Comparison of ENCODE assay signal across 1 cellular context in genomic region chr20:15158438-15158990, GRCh38.
TF ChIP-seq lines count a peak whose summit lies in the region.

No MANE protein-coding gene starts in this region.

TF ChIP-seq in HepG2, 621 proteins besides CTCF, POLR2A, EP300 and RAD21 (continued from another document):
- no peak for TF ChIP-seq MTF2 (CRISPR knock-in tag; IDR thresholded peaks at IDR 0.05; ENCODE audit: borderline replicate concordance)
- TF ChIP-seq ZBTB49 (CRISPR knock-in tag; IDR thresholded peaks at IDR 0.05; ENCODE audit: borderline replicate concordance): no peak
- TF ChIP-seq REL (CRISPR knock-in tag; conservative IDR thresholded peaks at IDR 0.05): no peak
- 0 out of 2 replicates have a peak, but pooled peaks have one; percentile 15 for TF ChIP-seq GATAD1 (CRISPR knock-in tag; IDR thresholded peaks at IDR 0.05)
- TF ChIP-seq ZNF367 (CRISPR knock-in tag; IDR thresholded peaks at IDR 0.05; ENCODE audit: borderline replicate concordance): no peak
- TF ChIP-seq KDM2A (CRISPR knock-in tag; IDR thresholded peaks at IDR 0.05; ENCODE audit: borderline replicate concordance, low read depth): no peak
- TF ChIP-seq, protein P1, sequence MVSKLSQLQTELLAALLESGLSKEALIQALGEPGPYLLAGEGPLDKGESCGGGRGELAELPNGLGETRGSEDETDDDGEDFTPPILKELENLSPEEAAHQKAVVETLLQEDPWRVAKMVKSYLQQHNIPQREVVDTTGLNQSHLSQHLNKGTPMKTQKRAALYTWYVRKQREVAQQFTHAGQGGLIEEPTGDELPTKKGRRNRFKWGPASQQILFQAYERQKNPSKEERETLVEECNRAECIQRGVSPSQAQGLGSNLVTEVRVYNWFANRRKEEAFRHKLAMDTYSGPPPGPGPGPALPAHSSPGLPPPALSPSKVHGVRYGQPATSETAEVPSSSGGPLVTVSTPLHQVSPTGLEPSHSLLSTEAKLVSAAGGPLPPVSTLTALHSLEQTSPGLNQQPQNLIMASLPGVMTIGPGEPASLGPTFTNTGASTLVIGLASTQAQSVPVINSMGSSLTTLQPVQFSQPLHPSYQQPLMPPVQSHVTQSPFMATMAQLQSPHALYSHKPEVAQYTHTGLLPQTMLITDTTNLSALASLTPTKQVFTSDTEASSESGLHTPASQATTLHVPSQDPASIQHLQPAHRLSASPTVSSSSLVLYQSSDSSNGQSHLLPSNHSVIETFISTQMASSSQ (IDR thresholded peaks at IDR 0.05; ENCODE audit: low read depth): 0 out of 2 replicates have a peak, but pooled peaks have one; percentile 36
- TF ChIP-seq, protein P1 (CRISPR knock-in tag; IDR thresholded peaks at IDR 0.05; ENCODE audit: borderline replicate concordance): peak; percentile 61; the same call in 1 of the 2 replicates
- TF ChIP-seq MZF1 (CRISPR knock-in tag; IDR thresholded peaks at IDR 0.05; ENCODE audit: borderline replicate concordance): no peak
- TF ChIP-seq, protein P2, sequence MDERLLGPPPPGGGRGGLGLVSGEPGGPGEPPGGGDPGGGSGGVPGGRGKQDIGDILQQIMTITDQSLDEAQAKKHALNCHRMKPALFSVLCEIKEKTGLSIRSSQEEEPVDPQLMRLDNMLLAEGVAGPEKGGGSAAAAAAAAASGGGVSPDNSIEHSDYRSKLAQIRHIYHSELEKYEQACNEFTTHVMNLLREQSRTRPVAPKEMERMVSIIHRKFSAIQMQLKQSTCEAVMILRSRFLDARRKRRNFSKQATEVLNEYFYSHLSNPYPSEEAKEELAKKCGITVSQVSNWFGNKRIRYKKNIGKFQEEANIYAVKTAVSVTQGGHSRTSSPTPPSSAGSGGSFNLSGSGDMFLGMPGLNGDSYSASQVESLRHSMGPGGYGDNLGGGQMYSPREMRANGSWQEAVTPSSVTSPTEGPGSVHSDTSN (CRISPR knock-in tag; IDR thresholded peaks at IDR 0.05): no peak
- TF ChIP-seq PATZ1 (CRISPR knock-in tag; IDR thresholded peaks at IDR 0.05): 0 out of 2 replicates have a peak, but pooled peaks have one; percentile 8
- peak; percentile 56; the same call in 1 of the 2 replicates for TF ChIP-seq GATA4 (IDR thresholded peaks at IDR 0.05; ENCODE audit: borderline replicate concordance, low read depth)
- TF ChIP-seq MBNL3 (CRISPR knock-in tag; conservative IDR thresholded peaks at IDR 0.05): no peak
- peak; percentile 65; the same call in 1 of the 2 replicates for TF ChIP-seq NFIC (IDR thresholded peaks at IDR 0.05; ENCODE audit: low read length)
- TF ChIP-seq PTBP1 (IDR thresholded peaks at IDR 0.05; ENCODE audit: low read depth, low read length, poor library complexity, severe bottlenecking): no peak
- no peak for TF ChIP-seq ZFX (CRISPR knock-in tag; IDR thresholded peaks at IDR 0.05; ENCODE audit: low read depth)
- no peak for TF ChIP-seq JARID2 (CRISPR knock-in tag; IDR thresholded peaks at IDR 0.05; ENCODE audit: insufficient replicate concordance)
- TF ChIP-seq ONECUT2 (CRISPR knock-in tag; IDR thresholded peaks at IDR 0.05): no peak
- no peak for TF ChIP-seq HCFC1 (IDR thresholded peaks at IDR 0.05; ENCODE audit: low read depth, low read length)
- TF ChIP-seq THRA (CRISPR knock-in tag; IDR thresholded peaks at IDR 0.05; ENCODE audit: borderline replicate concordance): peak; percentile 34; the same call in 1 of the 2 replicates
- TF ChIP-seq, protein P3, sequence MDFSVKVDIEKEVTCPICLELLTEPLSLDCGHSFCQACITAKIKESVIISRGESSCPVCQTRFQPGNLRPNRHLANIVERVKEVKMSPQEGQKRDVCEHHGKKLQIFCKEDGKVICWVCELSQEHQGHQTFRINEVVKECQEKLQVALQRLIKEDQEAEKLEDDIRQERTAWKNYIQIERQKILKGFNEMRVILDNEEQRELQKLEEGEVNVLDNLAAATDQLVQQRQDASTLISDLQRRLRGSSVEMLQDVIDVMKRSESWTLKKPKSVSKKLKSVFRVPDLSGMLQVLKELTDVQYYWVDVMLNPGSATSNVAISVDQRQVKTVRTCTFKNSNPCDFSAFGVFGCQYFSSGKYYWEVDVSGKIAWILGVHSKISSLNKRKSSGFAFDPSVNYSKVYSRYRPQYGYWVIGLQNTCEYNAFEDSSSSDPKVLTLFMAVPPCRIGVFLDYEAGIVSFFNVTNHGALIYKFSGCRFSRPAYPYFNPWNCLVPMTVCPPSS (IDR thresholded peaks at IDR 0.05): no peak
- no peak for TF ChIP-seq ZNF101 (CRISPR knock-in tag; IDR thresholded peaks at IDR 0.05; ENCODE audit: borderline replicate concordance, low read depth)
- no peak for TF ChIP-seq ZNF570 (CRISPR knock-in tag; IDR thresholded peaks at IDR 0.05; ENCODE audit: borderline replicate concordance)
- TF ChIP-seq, protein P4, sequence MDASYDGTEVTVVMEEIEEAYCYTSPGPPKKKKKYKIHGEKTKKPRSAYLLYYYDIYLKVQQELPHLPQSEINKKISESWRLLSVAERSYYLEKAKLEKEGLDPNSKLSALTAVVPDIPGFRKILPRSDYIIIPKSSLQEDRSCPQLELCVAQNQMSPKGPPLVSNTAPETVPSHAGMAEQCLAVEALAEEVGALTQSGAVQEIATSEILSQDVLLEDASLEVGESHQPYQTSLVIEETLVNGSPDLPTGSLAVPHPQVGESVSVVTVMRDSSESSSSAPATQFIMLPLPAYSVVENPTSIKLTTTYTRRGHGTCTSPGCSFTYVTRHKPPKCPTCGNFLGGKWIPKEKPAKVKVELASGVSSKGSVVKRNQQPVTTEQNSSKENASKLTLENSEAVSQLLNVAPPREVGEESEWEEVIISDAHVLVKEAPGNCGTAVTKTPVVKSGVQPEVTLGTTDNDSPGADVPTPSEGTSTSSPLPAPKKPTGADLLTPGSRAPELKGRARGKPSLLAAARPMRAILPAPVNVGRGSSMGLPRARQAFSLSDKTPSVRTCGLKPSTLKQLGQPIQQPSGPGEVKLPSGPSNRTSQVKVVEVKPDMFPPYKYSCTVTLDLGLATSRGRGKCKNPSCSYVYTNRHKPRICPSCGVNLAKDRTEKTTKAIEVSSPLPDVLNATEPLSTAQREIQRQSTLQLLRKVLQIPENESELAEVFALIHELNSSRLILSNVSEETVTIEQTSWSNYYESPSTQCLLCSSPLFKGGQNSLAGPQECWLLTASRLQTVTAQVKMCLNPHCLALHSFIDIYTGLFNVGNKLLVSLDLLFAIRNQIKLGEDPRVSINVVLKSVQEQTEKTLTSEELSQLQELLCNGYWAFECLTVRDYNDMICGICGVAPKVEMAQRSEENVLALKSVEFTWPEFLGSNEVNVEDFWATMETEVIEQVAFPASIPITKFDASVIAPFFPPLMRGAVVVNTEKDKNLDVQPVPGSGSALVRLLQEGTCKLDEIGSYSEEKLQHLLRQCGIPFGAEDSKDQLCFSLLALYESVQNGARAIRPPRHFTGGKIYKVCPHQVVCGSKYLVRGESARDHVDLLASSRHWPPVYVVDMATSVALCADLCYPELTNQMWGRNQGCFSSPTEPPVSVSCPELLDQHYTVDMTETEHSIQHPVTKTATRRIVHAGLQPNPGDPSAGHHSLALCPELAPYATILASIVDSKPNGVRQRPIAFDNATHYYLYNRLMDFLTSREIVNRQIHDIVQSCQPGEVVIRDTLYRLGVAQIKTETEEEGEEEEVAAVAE (CRISPR knock-in tag; IDR thresholded peaks at IDR 0.05; ENCODE audit: borderline replicate concordance): 0 out of 2 replicates have a peak, but pooled peaks have one; percentile 46
- peak in 1 of 2 experiments; percentile 29; a peak in 1 of 4 replicates for TF ChIP-seq KLF16 (CRISPR knock-in tag; IDR thresholded peaks at IDR 0.05)
- no peak for TF ChIP-seq TBX2 (CRISPR knock-in tag; IDR thresholded peaks at IDR 0.05; ENCODE audit: borderline replicate concordance)
- TF ChIP-seq CAMTA2 (CRISPR knock-in tag; IDR thresholded peaks at IDR 0.05; ENCODE audit: borderline replicate concordance): no peak
